Comparison of ENCODE assay signal across 20 cellular contexts in the genomic region with DNA sequence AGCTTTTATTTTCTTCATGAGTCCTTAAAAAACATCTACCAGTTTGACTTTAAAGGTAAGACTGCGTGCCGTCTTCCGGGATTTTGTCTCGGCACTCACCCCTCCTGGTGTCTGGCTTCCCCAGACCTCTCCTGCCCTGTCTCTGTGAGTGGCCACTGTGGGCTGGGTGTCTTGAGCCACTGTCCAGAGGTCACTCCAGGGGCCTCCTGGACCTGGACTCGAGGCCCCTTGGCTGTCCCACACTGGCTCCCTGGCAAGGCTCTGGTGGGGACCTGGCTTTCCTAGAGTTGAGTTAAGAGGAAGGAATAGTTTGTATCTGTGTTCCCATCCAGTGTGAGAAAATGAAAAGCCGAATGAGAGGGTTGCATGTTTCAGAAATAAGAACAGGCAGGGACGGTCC.
"Had no signal": no experiment of that assay in that cellular context is flagged by ENCODE, and none has a peak within 500 bp of the region (broad histone marks: within the 10 kb centered on the region; RNA-seq: fewer than 3 reads in every experiment).

No MANE protein-coding gene starts in this region.

- H3K4me3 Mint-ChIP-seq: activated CD4-positive, alpha-beta memory T cell treated with anti-CD3 and anti-CD28 coated beads for 36 hours; activated naive CD4-positive, alpha-beta T cell treated with anti-CD3 and anti-CD28 coated beads, Interleukin-2, amount 50 U/mL, for 24 hours; effector memory CD8-positive, alpha-beta T cell; naive thymus-derived CD8-positive, alpha-beta T cell; neural progenitor cell; stimulated activated memory B cell treated with anti-CD40 and anti-IgM and Interleukin-4, amounts not matched to agents 10 μg/mL and 1 μg/mL and 100 μg/mL, for 72 hours had no signal

- H3K27ac Mint-ChIP-seq: activated CD4-positive, alpha-beta memory T cell treated with anti-CD3 and anti-CD28 coated beads for 36 hours; activated naive CD4-positive, alpha-beta T cell treated with anti-CD3 and anti-CD28 coated beads, Interleukin-2, amount 50 U/mL, for 24 hours; effector memory CD8-positive, alpha-beta T cell; naive thymus-derived CD8-positive, alpha-beta T cell; neural progenitor cell; stimulated activated memory B cell treated with anti-CD40 and anti-IgM and Interleukin-4, amounts not matched to agents 10 μg/mL and 1 μg/mL and 100 μg/mL, for 72 hours had no signal

- H3K36me3 ChIP-seq: cardiac muscle cell, neural progenitor cell had no signal

- H3K4me1 ChIP-seq: neural progenitor cell, psoas muscle, suprapubic skin, vagina had no signal

- H3K9me3 ChIP-seq: body of pancreas, psoas muscle, stomach, suprapubic skin, transverse colon, vagina had no signal

- H3K27ac ChIP-seq: body of pancreas, cardiac muscle cell, esophagus muscularis mucosa, neural progenitor cell, psoas muscle, right atrium auricular region, skin epidermis, stomach, suprapubic skin, transverse colon, vagina had no signal

- H3K27me3 ChIP-seq: body of pancreas, cardiac muscle cell, esophagus muscularis mucosa, neural progenitor cell, right atrium auricular region, stomach, suprapubic skin, transverse colon, vagina had no signal

- DNase-seq: activated CD4-positive, alpha-beta memory T cell treated with anti-CD3 and anti-CD28 coated beads for 36 hours; activated CD4-positive, alpha-beta T cell treated with anti-CD3 and anti-CD28 coated beads for 48 hours; activated T-cell treated with anti-CD3 and anti-CD28 coated beads, Interleukin-2, amount 50 U/mL, for 48 hours; anterior cingulate cortex; effector memory CD8-positive, alpha-beta T cell; stimulated activated CD4-positive, alpha-beta T cell treated with anti-CD3 and anti-CD28 coated beads, Interleukin-15, amount 100 ng/mL, for 24 hours; stomach; transverse colon had no signal

- H3K27me3 Mint-ChIP-seq: activated CD4-positive, alpha-beta memory T cell treated with anti-CD3 and anti-CD28 coated beads for 36 hours; activated naive CD4-positive, alpha-beta T cell treated with anti-CD3 and anti-CD28 coated beads, Interleukin-2, amount 50 U/mL, for 24 hours; effector memory CD8-positive, alpha-beta T cell; naive thymus-derived CD8-positive, alpha-beta T cell; stimulated activated memory B cell treated with anti-CD40 and anti-IgM and Interleukin-4, amounts not matched to agents 10 μg/mL and 1 μg/mL and 100 μg/mL, for 72 hours had no signal

- H3K4me3 ChIP-seq: body of pancreas, cardiac muscle cell, esophagus muscularis mucosa, neural progenitor cell, psoas muscle, right atrium auricular region, skin epidermis, stomach, suprapubic skin, transverse colon, vagina had no signal

- ATAC-seq: body of pancreas; effector memory CD8-positive, alpha-beta T cell; naive thymus-derived CD8-positive, alpha-beta T cell; psoas muscle; stimulated activated memory B cell treated with anti-CD40 and anti-IgM and Interleukin-4, amounts not matched to agents 10 μg/mL and 1 μg/mL and 100 μg/mL, for 72 hours had no signal
